In genomic region chr1:243501002-243501401, GRCh38 we compare ENCODE assay signal across 16 cellular contexts.
DNase-seq lines count a peak whose midpoint lies in the region; ATAC-seq and TF ChIP-seq lines count a peak whose summit lies in the region.
"Had no signal": no experiment of that assay in that cellular context is flagged by ENCODE, and none has a peak within 500 bp of the region (broad histone marks: within the 10 kb centered on the region; RNA-seq: fewer than 3 reads in every experiment).

No MANE protein-coding gene starts in this region.

- no peak overlapping the region for H3K4me3 Mint-ChIP-seq in activated CD8-positive, alpha-beta T cell treated with anti-CD3 and anti-CD28 coated beads, Interleukin-2, amount 10 ng/mL, durations not matched to agents 7 days and 5 days
- no peak overlapping the region for H3K4me3 Mint-ChIP-seq in activated CD8-positive, alpha-beta T cell treated with anti-CD3 and anti-CD28 coated beads for 36 hours
- no peak overlapping the region for H3K4me3 Mint-ChIP-seq in activated B cell treated with CpG ODN at 0.5 μM for 24 hours
- H3K4me3 Mint-ChIP-seq: natural killer cell, WTC11 had no signal

- peaks cover 12% of the 10 kb centered on the region for H3K36me3 Mint-ChIP-seq in activated CD8-positive, alpha-beta T cell treated with anti-CD3 and anti-CD28 coated beads, Interleukin-2, amount 10 ng/mL, durations not matched to agents 7 days and 5 days (ENCODE audit: low read depth)
- H3K36me3 Mint-ChIP-seq in activated CD8-positive, alpha-beta T cell treated with anti-CD3 and anti-CD28 coated beads for 36 hours (ENCODE audit: low read depth): peaks cover 13% of the 10 kb centered on the region
- H3K36me3 Mint-ChIP-seq in activated B cell treated with CpG ODN at 0.5 μM for 24 hours (ENCODE audit: low read depth): peaks cover 23% of the 10 kb centered on the region

- H3K27me3 Mint-ChIP-seq in activated CD8-positive, alpha-beta T cell treated with anti-CD3 and anti-CD28 coated beads, Interleukin-2, amount 10 ng/mL, durations not matched to agents 7 days and 5 days (ENCODE audit: low read depth): no peaks in the 10 kb centered on the region
- no peaks in the 10 kb centered on the region for H3K27me3 Mint-ChIP-seq in activated CD8-positive, alpha-beta T cell treated with anti-CD3 and anti-CD28 coated beads for 36 hours
- H3K27me3 Mint-ChIP-seq in activated B cell treated with CpG ODN at 0.5 μM for 24 hours: no peaks in the 10 kb centered on the region

- peaks cover 12% of the 10 kb centered on the region for H3K4me1 ChIP-seq in smooth muscle cell (ENCODE audit: low read depth)

- H3K9me3 ChIP-seq in smooth muscle cell (replicated peaks; ENCODE audit: low read depth): no peaks in the 10 kb centered on the region

- intact Hi-C loops in activated CD8-positive, alpha-beta T cell treated with anti-CD3 and anti-CD28 coated beads for 36 hours (cut with micrococcal nuclease): no loop called here
- intact Hi-C loops in activated B cell treated with CpG ODN at 0.5 μM for 24 hours (cut with micrococcal nuclease): no loop called here

- no peaks in the 10 kb centered on the region for H3K27me3 ChIP-seq in smooth muscle cell (ENCODE audit: low read depth)

- peak overlapping the region; percentile 82 for H3K27ac ChIP-seq in smooth muscle cell (ENCODE audit: low read depth)
- H3K27ac ChIP-seq: 22Rv1 had no signal

- H3K4me2 ChIP-seq in smooth muscle cell: no peak overlapping the region

- no peaks in the 10 kb centered on the region for H3K36me3 ChIP-seq in smooth muscle cell (ENCODE audit: low read depth)

- ATAC-seq in activated CD8-positive, alpha-beta T cell treated with anti-CD3 and anti-CD28 coated beads, Interleukin-2, amount 10 ng/mL, durations not matched to agents 7 days and 5 days: no peak
- no peak for ATAC-seq in activated CD8-positive, alpha-beta T cell treated with anti-CD3 and anti-CD28 coated beads for 36 hours
- no peak for ATAC-seq in activated B cell treated with CpG ODN at 0.5 μM for 24 hours (ENCODE audit: low read depth)
- ATAC-seq: left colon, natural killer cell, sciatic nerve had no signal

- DNase-seq in activated CD8-positive, alpha-beta T cell treated with anti-CD3 and anti-CD28 coated beads, Interleukin-2, amount 10 ng/mL, durations not matched to agents 7 days and 5 days: peak; percentile 4
- no peak for DNase-seq in activated CD8-positive, alpha-beta T cell treated with anti-CD3 and anti-CD28 coated beads for 36 hours
- DNase-seq in activated B cell treated with CpG ODN at 0.5 μM for 24 hours (no peak), fibroblast of pulmonary artery (ENCODE audit: low read depth) (peak; percentile 49), smooth muscle cell (lab: John Stamatoyannopoulos, UW; ENCODE audit: unreplicated experiment) (no peak), NCI-H748 (lab: John Stamatoyannopoulos, UW; ENCODE audit: unreplicated experiment) (no peak), SK-N-DZ (ENCODE audit: low spot score) (no peak), CD1c-positive myeloid dendritic cell (ENCODE audit: extremely low spot score) (no peak)
- DNase-seq: effector CD8-positive, alpha-beta T cell; left colon; natural killer cell; NCI-H1105 treated with DMSO at 0.1 percent for 48 hours; NCI-H226 had no signal

- no peak overlapping the region for H2AFZ ChIP-seq in smooth muscle cell (ENCODE audit: low read depth)

- peak overlapping the region; percentile 30 for H3K9ac ChIP-seq in smooth muscle cell (ENCODE audit: low read depth)

- peaks cover 5% of the 10 kb centered on the region for H3K4me1 Mint-ChIP-seq in activated CD8-positive, alpha-beta T cell treated with anti-CD3 and anti-CD28 coated beads, Interleukin-2, amount 10 ng/mL, durations not matched to agents 7 days and 5 days (ENCODE audit: low read depth)
- H3K4me1 Mint-ChIP-seq in activated CD8-positive, alpha-beta T cell treated with anti-CD3 and anti-CD28 coated beads for 36 hours (ENCODE audit: low read depth): peaks cover 1% of the 10 kb centered on the region
- peaks cover 11% of the 10 kb centered on the region for H3K4me1 Mint-ChIP-seq in activated B cell treated with CpG ODN at 0.5 μM for 24 hours

- H3K79me2 ChIP-seq in smooth muscle cell (ENCODE audit: low read depth): no peaks in the 10 kb centered on the region

- H3K9me3 Mint-ChIP-seq in activated CD8-positive, alpha-beta T cell treated with anti-CD3 and anti-CD28 coated beads, Interleukin-2, amount 10 ng/mL, durations not matched to agents 7 days and 5 days (ENCODE audit: insufficient read depth): no peaks in the 10 kb centered on the region
- H3K9me3 Mint-ChIP-seq in activated CD8-positive, alpha-beta T cell treated with anti-CD3 and anti-CD28 coated beads for 36 hours: no peaks in the 10 kb centered on the region
- no peaks in the 10 kb centered on the region for H3K9me3 Mint-ChIP-seq in activated B cell treated with CpG ODN at 0.5 μM for 24 hours
- H3K9me3 Mint-ChIP-seq: natural killer cell, WTC11 had no signal

- H4K20me1 ChIP-seq in smooth muscle cell (ENCODE audit: low read depth): no peaks in the 10 kb centered on the region

- H3F3A ChIP-seq in smooth muscle cell (ENCODE audit: low read depth): no peaks in the 10 kb centered on the region

- POLR2A ChIA-PET in activated CD8-positive, alpha-beta T cell treated with anti-CD3 and anti-CD28 coated beads, Interleukin-2, amount 10 ng/mL, durations not matched to agents 7 days and 5 days (lab: Charles Lee): no interaction called here
- POLR2A ChIA-PET in activated CD8-positive, alpha-beta T cell treated with anti-CD3 and anti-CD28 coated beads for 36 hours (lab: Charles Lee): no interaction called here
- POLR2A ChIA-PET in activated B cell treated with CpG ODN at 0.5 μM for 24 hours (lab: Charles Lee): no interaction called here

- no peak overlapping the region for H3K27ac Mint-ChIP-seq in activated CD8-positive, alpha-beta T cell treated with anti-CD3 and anti-CD28 coated beads, Interleukin-2, amount 10 ng/mL, durations not matched to agents 7 days and 5 days
- H3K27ac Mint-ChIP-seq in activated CD8-positive, alpha-beta T cell treated with anti-CD3 and anti-CD28 coated beads for 36 hours: no peak overlapping the region
- H3K27ac Mint-ChIP-seq in activated B cell treated with CpG ODN at 0.5 μM for 24 hours: peak overlapping the region; percentile 9
- H3K27ac Mint-ChIP-seq: natural killer cell, WTC11 had no signal

- H3K4me3 ChIP-seq in fibroblast of pulmonary artery (replicated peaks; ENCODE audit: low read depth, low read length) (no peak overlapping the region), smooth muscle cell (no peak overlapping the region)

- CTCF ChIA-PET in activated CD8-positive, alpha-beta T cell treated with anti-CD3 and anti-CD28 coated beads, Interleukin-2, amount 10 ng/mL, durations not matched to agents 7 days and 5 days (lab: Charles Lee): no interaction called here
- CTCF ChIA-PET in activated CD8-positive, alpha-beta T cell treated with anti-CD3 and anti-CD28 coated beads for 36 hours (lab: Charles Lee): no interaction called here
- CTCF ChIA-PET in activated B cell treated with CpG ODN at 0.5 μM for 24 hours (lab: Charles Lee): no interaction called here

- TF ChIP-seq CTCF in activated CD8-positive, alpha-beta T cell treated with anti-CD3 and anti-CD28 coated beads for 36 hours (IDR thresholded peaks at IDR 0.05): no peak
- TF ChIP-seq CTCF in activated B cell treated with CpG ODN at 0.5 μM for 24 hours (IDR thresholded peaks at IDR 0.05) (no peak), fibroblast of pulmonary artery (IDR thresholded peaks at IDR 0.05; ENCODE audit: low read length, missing control alignments) (no peak), smooth muscle cell (IDR thresholded peaks at IDR 0.05; ENCODE audit: borderline replicate concordance, insufficient read depth, poor library complexity, severe bottlenecking) (no peak)

- 37% methylated on average over 5 of the region's 5 CpGs for WGBS in smooth muscle cell (ENCODE audit: low lambda C conversion rate)

Comparison
In these comparisons a context has a peak if more than half of its experiments do, and no peak if none do; other contexts are left out.
1. DNase-seq: peak in activated CD8-positive, alpha-beta T cell treated with anti-CD3 and anti-CD28 coated beads, Interleukin-2, amount 10 ng/mL, durations not matched to agents 7 days and 5 days (single experiment) and fibroblast of pulmonary artery (single experiment); none in activated CD8-positive, alpha-beta T cell treated with anti-CD3 and anti-CD28 coated beads for 36 hours (single experiment), activated B cell treated with CpG ODN at 0.5 μM for 24 hours (single experiment), smooth muscle cell (single experiment), NCI-H748 (single experiment), SK-N-DZ (single experiment) and CD1c-positive myeloid dendritic cell (single experiment).